Comparison of ENCODE assay signal across 9 cellular contexts in the genomic region with DNA sequence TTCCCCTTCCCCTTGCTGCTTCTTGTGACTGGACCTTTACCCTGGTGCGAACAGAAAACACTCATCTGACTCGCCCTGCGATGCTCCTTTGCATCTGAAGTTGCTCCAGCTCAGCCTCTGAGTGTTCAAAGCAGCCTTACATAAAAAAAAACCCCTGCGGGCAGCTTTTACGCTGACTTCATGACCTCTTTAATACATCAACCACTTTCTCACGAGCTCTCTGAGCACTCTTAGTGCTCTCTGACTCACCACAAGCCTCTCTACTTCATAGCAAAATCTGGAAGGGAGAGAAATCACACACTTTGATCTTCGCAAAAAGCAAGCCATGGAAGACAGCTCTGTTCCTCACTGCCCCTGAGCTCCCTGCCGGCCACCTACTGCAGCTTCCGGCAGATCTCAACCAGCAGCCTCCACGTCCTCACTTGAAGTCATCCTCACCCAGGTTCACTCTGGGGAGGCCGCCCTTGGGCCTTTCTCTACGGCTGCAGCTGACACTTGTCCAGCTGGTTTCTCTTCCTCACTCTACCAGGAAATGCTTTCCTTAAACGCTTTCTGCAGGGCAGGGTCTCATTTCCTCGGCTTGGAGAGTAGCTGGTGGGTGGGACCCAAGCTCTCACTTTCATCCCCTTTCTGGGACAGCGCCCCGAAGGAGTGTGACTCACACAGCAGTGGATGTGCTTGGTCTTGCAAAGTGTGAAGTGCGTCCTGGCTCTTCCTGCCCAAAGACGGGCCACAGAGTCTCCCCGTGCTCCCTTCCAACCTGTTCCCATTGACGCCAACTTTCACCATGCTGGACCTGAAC. TPM values are rescaled to one million over a fixed set of nuclear protein-coding genes. Genes with fewer than 3 reads are reported as not detected.
DNase-seq lines count a peak whose midpoint lies in the region; ATAC-seq and TF ChIP-seq lines count a peak whose summit lies in the region.
"Had no signal": no experiment of that assay in that cellular context is flagged by ENCODE, and none has a peak within 500 bp of the region (broad histone marks: within the 10 kb centered on the region; RNA-seq: fewer than 3 reads in every experiment).

No MANE protein-coding gene starts in this region.

- ATAC-seq in GM21529 (IDR thresholded peaks at IDR 0.05; ENCODE audit: unreplicated experiment) (peak; percentile 70), lower lobe of right lung (peak; percentile 44 to 47), HG03378 (IDR thresholded peaks at IDR 0.05; ENCODE audit: unreplicated experiment) (no peak)

- H3K36me3 ChIP-seq in OCI-LY1 (ENCODE audit: insufficient read depth, low read length) (no peaks in the 10 kb centered on the region), lower lobe of right lung (no peaks in the 10 kb centered on the region)

- H3K4me1 ChIP-seq in OCI-LY1 (ENCODE audit: insufficient read depth, low read length, severe bottlenecking) (peaks cover 34% of the 10 kb centered on the region), lower lobe of right lung (peaks cover 18% of the 10 kb centered on the region)

- no peak overlapping the region for H3K4me3 ChIP-seq in OCI-LY1 (ENCODE audit: low read depth, low read length, poor library complexity, severe bottlenecking)
- H3K4me3 ChIP-seq in lower lobe of right lung, result no peak overlapping the region

- H3K9me2 ChIP-seq in OCI-LY1 (ENCODE audit: low read depth, low read length), result no peaks in the 10 kb centered on the region

- no peak for TF ChIP-seq CTCF in OCI-LY1 (IDR thresholded peaks at IDR 0.05; ENCODE audit: low read length)
- no peak for TF ChIP-seq CTCF in lower lobe of right lung (IDR thresholded peaks at IDR 0.05)

- no peak overlapping the region for H2AFZ ChIP-seq in OCI-LY1 (ENCODE audit: low read length)

- no peaks in the 10 kb centered on the region for H3F3A ChIP-seq in OCI-LY1 (ENCODE audit: insufficient read depth, low read length)

- DNase-seq in CD1c-positive myeloid dendritic cell (ENCODE audit: extremely low spot score) (peak; percentile 89), amniotic epithelial cell (ENCODE audit: low read depth) (peak; percentile 93), lower lobe of right lung (no peak), NCI-H2081 treated with DMSO at 0.1 percent for 48 hours (lab: John Stamatoyannopoulos, UW) (no peak)
- DNase-seq in effector CD8-positive, alpha-beta T cell (lab: John Stamatoyannopoulos, UW), result no peak

- H3K9ac ChIP-seq in OCI-LY1 (ENCODE audit: low read length), result peak overlapping the region; percentile 10; the same call in 1 of the 2 replicates

- no peaks in the 10 kb centered on the region for H3K9me3 ChIP-seq in OCI-LY1 (ENCODE audit: low read length)
- no peaks in the 10 kb centered on the region for H3K9me3 ChIP-seq in lower lobe of right lung

- no peaks in the 10 kb centered on the region for H4K20me1 ChIP-seq in OCI-LY1 (ENCODE audit: insufficient read depth, low read length)

- H3K27me3 ChIP-seq in OCI-LY1 (ENCODE audit: insufficient read depth, low read length) (peaks cover 4% of the 10 kb centered on the region), lower lobe of right lung (ENCODE audit: low read depth) (peaks cover 4% of the 10 kb centered on the region)

- intact Hi-C loops in lower lobe of right lung (cut with DNase I), result no loop called here

- peak overlapping the region; percentile 27; the same call in 1 of the 2 replicates for H3K4me2 ChIP-seq in OCI-LY1 (ENCODE audit: low read length)

- peak overlapping the region; percentile 53 for H3K27ac ChIP-seq in OCI-LY1 (ENCODE audit: low read depth, low read length, poor library complexity, severe bottlenecking)
- peak overlapping the region; percentile 1 for H3K27ac ChIP-seq in lower lobe of right lung

- H3K79me2 ChIP-seq in OCI-LY1 (ENCODE audit: insufficient read depth, low read length), result no peaks in the 10 kb centered on the region

RNA-seq across cellular contexts. Expression of a gene that starts 5.3 kb away (rescaled TPM):
- total RNA-seq in lower lobe of right lung, result not detected

RNA-seq across cellular contexts. Expression of a gene that starts 10.9 kb away (rescaled TPM):
- total RNA-seq in lower lobe of right lung, result not detected
- total RNA-seq: mononuclear cell had no signal

RNA-seq across cellular contexts. Expression of a gene that starts 19.8 kb away (rescaled TPM):
- total RNA-seq in lower lobe of right lung, result 0.80 TPM

RNA-seq across cellular contexts. Expression of a gene that starts 31.8 kb away (rescaled TPM):
- 16.2 TPM for total RNA-seq in lower lobe of right lung

RNA-seq across cellular contexts. Expression of a gene that starts 36.9 kb away (rescaled TPM):
- 59.4 TPM for total RNA-seq in lower lobe of right lung

Comparison
In these comparisons a context has a peak if more than half of its experiments do, and no peak if none do; other contexts are left out.
1. DNase-seq: peak in CD1c-positive myeloid dendritic cell (single experiment) and amniotic epithelial cell (single experiment); none in lower lobe of right lung (single experiment), effector CD8-positive, alpha-beta T cell (single experiment) and NCI-H2081 treated with DMSO at 0.1 percent for 48 hours (single experiment).